Comparison of ENCODE assay signal across 1 cellular context in the genomic region with DNA sequence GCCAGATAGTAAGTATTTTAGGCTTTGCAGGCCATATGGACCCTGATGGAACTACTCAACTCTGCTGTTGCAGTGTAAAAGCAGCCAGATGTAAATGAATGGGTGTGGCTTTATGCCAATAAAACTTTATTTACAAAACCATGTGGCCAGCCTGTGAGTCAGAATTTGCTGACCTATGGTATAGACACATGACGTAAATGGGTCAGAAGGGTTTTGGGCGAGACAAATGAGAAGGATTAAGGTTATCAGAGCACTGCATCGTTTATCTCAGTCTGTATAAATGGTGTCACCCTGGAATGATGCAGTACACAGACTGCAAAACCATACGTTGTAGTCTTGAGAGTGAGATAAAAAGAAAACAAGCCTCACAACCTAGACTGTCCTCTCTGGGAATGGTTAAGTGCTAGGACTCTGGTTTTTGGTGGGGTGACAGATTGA.
A peak's percentile ranks its signal among the peaks of the same experiment; 100 is the strongest.
TF ChIP-seq lines count a peak whose summit lies in the region.

No MANE protein-coding gene starts in this region.

TF ChIP-seq in HepG2, 621 proteins besides CTCF, POLR2A, EP300 and RAD21 (continued from another document):
- TF ChIP-seq, protein P1, sequence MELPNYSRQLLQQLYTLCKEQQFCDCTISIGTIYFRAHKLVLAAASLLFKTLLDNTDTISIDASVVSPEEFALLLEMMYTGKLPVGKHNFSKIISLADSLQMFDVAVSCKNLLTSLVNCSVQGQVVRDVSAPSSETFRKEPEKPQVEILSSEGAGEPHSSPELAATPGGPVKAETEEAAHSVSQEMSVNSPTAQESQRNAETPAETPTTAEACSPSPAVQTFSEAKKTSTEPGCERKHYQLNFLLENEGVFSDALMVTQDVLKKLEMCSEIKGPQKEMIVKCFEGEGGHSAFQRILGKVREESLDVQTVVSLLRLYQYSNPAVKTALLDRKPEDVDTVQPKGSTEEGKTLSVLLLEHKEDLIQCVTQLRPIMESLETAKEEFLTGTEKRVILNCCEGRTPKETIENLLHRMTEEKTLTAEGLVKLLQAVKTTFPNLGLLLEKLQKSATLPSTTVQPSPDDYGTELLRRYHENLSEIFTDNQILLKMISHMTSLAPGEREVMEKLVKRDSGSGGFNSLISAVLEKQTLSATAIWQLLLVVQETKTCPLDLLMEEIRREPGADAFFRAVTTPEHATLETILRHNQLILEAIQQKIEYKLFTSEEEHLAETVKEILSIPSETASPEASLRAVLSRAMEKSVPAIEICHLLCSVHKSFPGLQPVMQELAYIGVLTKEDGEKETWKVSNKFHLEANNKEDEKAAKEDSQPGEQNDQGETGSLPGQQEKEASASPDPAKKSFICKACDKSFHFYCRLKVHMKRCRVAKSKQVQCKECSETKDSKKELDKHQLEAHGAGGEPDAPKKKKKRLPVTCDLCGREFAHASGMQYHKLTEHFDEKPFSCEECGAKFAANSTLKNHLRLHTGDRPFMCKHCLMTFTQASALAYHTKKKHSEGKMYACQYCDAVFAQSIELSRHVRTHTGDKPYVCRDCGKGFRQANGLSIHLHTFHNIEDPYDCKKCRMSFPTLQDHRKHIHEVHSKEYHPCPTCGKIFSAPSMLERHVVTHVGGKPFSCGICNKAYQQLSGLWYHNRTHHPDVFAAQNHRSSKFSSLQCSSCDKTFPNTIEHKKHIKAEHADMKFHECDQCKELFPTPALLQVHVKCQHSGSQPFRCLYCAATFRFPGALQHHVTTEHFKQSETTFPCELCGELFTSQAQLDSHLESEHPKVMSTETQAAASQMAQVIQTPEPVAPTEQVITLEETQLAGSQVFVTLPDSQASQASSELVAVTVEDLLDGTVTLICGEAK (IDR thresholded peaks at IDR 0.05): peak; percentile 63; the same call in 1 of the 2 replicates
- TF ChIP-seq, protein P1 (CRISPR knock-in tag; IDR thresholded peaks at IDR 0.05): peak; percentile 97
- TF ChIP-seq, protein P2, sequence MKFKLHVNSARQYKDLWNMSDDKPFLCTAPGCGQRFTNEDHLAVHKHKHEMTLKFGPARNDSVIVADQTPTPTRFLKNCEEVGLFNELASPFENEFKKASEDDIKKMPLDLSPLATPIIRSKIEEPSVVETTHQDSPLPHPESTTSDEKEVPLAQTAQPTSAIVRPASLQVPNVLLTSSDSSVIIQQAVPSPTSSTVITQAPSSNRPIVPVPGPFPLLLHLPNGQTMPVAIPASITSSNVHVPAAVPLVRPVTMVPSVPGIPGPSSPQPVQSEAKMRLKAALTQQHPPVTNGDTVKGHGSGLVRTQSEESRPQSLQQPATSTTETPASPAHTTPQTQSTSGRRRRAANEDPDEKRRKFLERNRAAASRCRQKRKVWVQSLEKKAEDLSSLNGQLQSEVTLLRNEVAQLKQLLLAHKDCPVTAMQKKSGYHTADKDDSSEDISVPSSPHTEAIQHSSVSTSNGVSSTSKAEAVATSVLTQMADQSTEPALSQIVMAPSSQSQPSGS (CRISPR knock-in tag; IDR thresholded peaks at IDR 0.05): no peak
- peak; percentile 50; the same call in 1 of the 2 replicates for TF ChIP-seq MAFF (IDR thresholded peaks at IDR 0.05; ENCODE audit: low read depth, low read length)
